In genomic region chr13:19961924-19962323, GRCh38 we compare ENCODE assay signal across 13 cellular contexts. TPM values are rescaled to one million over a fixed set of nuclear protein-coding genes. Genes with fewer than 3 reads are reported as not detected.
DNase-seq lines count a peak whose midpoint lies in the region; ATAC-seq and TF ChIP-seq lines count a peak whose summit lies in the region.
"Had no signal": no experiment of that assay in that cellular context is flagged by ENCODE, and none has a peak within 500 bp of the region (broad histone marks: within the 10 kb centered on the region; RNA-seq: fewer than 3 reads in every experiment).

No MANE protein-coding gene starts in this region.

- ATAC-seq in CD8-positive, alpha-beta T cell, result no peak
- ATAC-seq: stimulated activated memory B cell treated with anti-CD40 and anti-IgM and Interleukin-4, amounts not matched to agents 10 μg/mL and 1 μg/mL and 100 μg/mL, for 72 hours had no signal

- H3K27me3 Mint-ChIP-seq in CD8-positive, alpha-beta T cell (ENCODE audit: low read depth), result no peaks in the 10 kb centered on the region
- H3K27me3 Mint-ChIP-seq in neural progenitor cell (ENCODE audit: insufficient read depth, low read depth) (no peaks in the 10 kb centered on the region), Caco-2 (ENCODE audit: insufficient read depth, unreplicated experiment) (no peaks in the 10 kb centered on the region)
- H3K27me3 Mint-ChIP-seq: naive B cell; stimulated activated memory B cell treated with anti-CD40 and anti-IgM and Interleukin-4, amounts not matched to agents 10 μg/mL and 1 μg/mL and 100 μg/mL, for 72 hours had no signal

- H3K4me1 ChIP-seq in CD8-positive, alpha-beta T cell (ENCODE audit: insufficient read depth, low read length), result peaks cover 36% of the 10 kb centered on the region
- H3K4me1 ChIP-seq in ectodermal cell (ENCODE audit: control insufficient read depth, insufficient read depth, low read length) (peaks cover 11% of the 10 kb centered on the region), neural progenitor cell (peaks cover 20% of the 10 kb centered on the region), Caco-2 (peaks cover 5% of the 10 kb centered on the region)

- peaks cover 5% of the 10 kb centered on the region for H3K36me3 ChIP-seq in CD8-positive, alpha-beta T cell (ENCODE audit: insufficient read depth, low read length)
- H3K36me3 ChIP-seq in ectodermal cell (ENCODE audit: control insufficient read depth, insufficient read depth, low read length) (peaks cover 20% of the 10 kb centered on the region), neural progenitor cell (peaks cover 27% of the 10 kb centered on the region), Caco-2 (ENCODE audit: control insufficient read depth, insufficient read depth, low read length) (peaks cover 1% of the 10 kb centered on the region)

- H3K27me3 ChIP-seq in CD8-positive, alpha-beta T cell (ENCODE audit: insufficient read depth, low read length), result no peaks in the 10 kb centered on the region
- no peaks in the 10 kb centered on the region for H3K27me3 ChIP-seq in ectodermal cell (ENCODE audit: control insufficient read depth, insufficient read depth, low read length, poor library complexity, severe bottlenecking)
- no peaks in the 10 kb centered on the region for H3K27me3 ChIP-seq in neural progenitor cell
- H3K27me3 ChIP-seq in Caco-2 (replicated peaks; ENCODE audit: control insufficient read depth, insufficient read depth, low read length), result no peaks in the 10 kb centered on the region
- H3K27me3 ChIP-seq: brain microvascular endothelial cell had no signal

- H3K4me3 ChIP-seq in CD8-positive, alpha-beta T cell (ENCODE audit: low read depth, low read length), result no peak overlapping the region
- peak overlapping the region; percentile 69 for H3K4me3 ChIP-seq in ectodermal cell (ENCODE audit: insufficient read depth, low read depth, low read length)
- peak overlapping the region; percentile 94 for H3K4me3 ChIP-seq in neural progenitor cell
- H3K4me3 ChIP-seq in Caco-2 (ENCODE audit: low read depth, low read length), result no peak overlapping the region

- peak overlapping the region; percentile 97 for H3K4me2 ChIP-seq in neural progenitor cell

- H3K9me3 Mint-ChIP-seq in CD8-positive, alpha-beta T cell, result no peaks in the 10 kb centered on the region
- H3K9me3 Mint-ChIP-seq in neural progenitor cell (no peaks in the 10 kb centered on the region), Caco-2 (ENCODE audit: unreplicated experiment) (no peaks in the 10 kb centered on the region)
- H3K9me3 Mint-ChIP-seq: naive B cell; stimulated activated memory B cell treated with anti-CD40 and anti-IgM and Interleukin-4, amounts not matched to agents 10 μg/mL and 1 μg/mL and 100 μg/mL, for 72 hours had no signal

- TF ChIP-seq CTCF in CD8-positive, alpha-beta T cell (IDR thresholded peaks at IDR 0.05), result no peak
- TF ChIP-seq CTCF in neural progenitor cell (IDR thresholded peaks at IDR 0.05) (no peak), Caco-2 (IDR thresholded peaks at IDR 0.05; ENCODE audit: insufficient read depth in 1 of 2, low read depth in 1 of 2, low read length in 1 of 2, severe bottlenecking in 1 of 2, unreplicated experiment in 1 of 2) (no peak)

- peaks cover 79% of the 10 kb centered on the region for H3K79me2 ChIP-seq in neural progenitor cell (ENCODE audit: low read depth)

- peaks cover 51% of the 10 kb centered on the region for H3K4me1 Mint-ChIP-seq in CD8-positive, alpha-beta T cell (ENCODE audit: low read depth)
- H3K4me1 Mint-ChIP-seq in neural progenitor cell, result peaks cover 19% of the 10 kb centered on the region
- peaks cover 7% of the 10 kb centered on the region for H3K4me1 Mint-ChIP-seq in Caco-2 (ENCODE audit: low read depth, unreplicated experiment)

- CTCF ChIA-PET in CD8-positive, alpha-beta T cell (lab: Charles Lee), result no interaction called here
- CTCF ChIA-PET in Caco-2 (lab: Charles Lee), result no interaction called here

- H3K9me3 ChIP-seq in CD8-positive, alpha-beta T cell (ENCODE audit: low read length), result no peaks in the 10 kb centered on the region
- no peaks in the 10 kb centered on the region for H3K9me3 ChIP-seq in ectodermal cell (ENCODE audit: control insufficient read depth, low read length)
- H3K9me3 ChIP-seq in neural progenitor cell (ENCODE audit: low read depth), result no peaks in the 10 kb centered on the region
- no peaks in the 10 kb centered on the region for H3K9me3 ChIP-seq in Caco-2

- H3K27ac Mint-ChIP-seq in CD8-positive, alpha-beta T cell, result peak overlapping the region; percentile 20
- no peak overlapping the region for H3K27ac Mint-ChIP-seq in neural progenitor cell
- no peak overlapping the region for H3K27ac Mint-ChIP-seq in Caco-2 (ENCODE audit: unreplicated experiment)

- H3K27ac ChIP-seq in CD8-positive, alpha-beta T cell (ENCODE audit: low read depth, low read length), result no peak overlapping the region
- no peak overlapping the region for H3K27ac ChIP-seq in ectodermal cell (ENCODE audit: insufficient read depth, low read depth, low read length, poor library complexity, severe bottlenecking)
- no peak overlapping the region for H3K27ac ChIP-seq in neural progenitor cell
- H3K27ac ChIP-seq: brain microvascular endothelial cell, RWPE1 had no signal

- BruUV-seq in Caco-2 (replicated peaks; lab: Mats Ljungman, UMichigan), result no TSS peak

- intact Hi-C loops in CD8-positive, alpha-beta T cell (cut with DNase I, micrococcal nuclease), result loop anchor here (2.0 to 10.0 kb wide), 2 partner anchors 35 to 93 kb away; no protein-coding TSS in a partner anchor
- intact Hi-C loops in Caco-2 (cut with micrococcal nuclease; ENCODE audit: unreplicated experiment), result no loop called here

- DNase-seq in CD8-positive, alpha-beta T cell, result no peak
- peak; percentile 63 to 67 for DNase-seq in NCI-H526 (lab: John Stamatoyannopoulos, UW)
- no peak for DNase-seq in neural progenitor cell (ENCODE audit: low spot score)
- no peak for DNase-seq in ACHN
- no peak for DNase-seq in SHP77 (lab: John Stamatoyannopoulos, UW)
- no peak for DNase-seq in Caco-2
- DNase-seq: activated T-cell treated with anti-CD3 and anti-CD28 coated beads, Interleukin-2, amount 50 U/mL, for 1 hour; brain microvascular endothelial cell; naive B cell; NCI-H345 had no signal

- H2AFZ ChIP-seq in neural progenitor cell (replicated peaks), result no peak overlapping the region

- peak overlapping the region; percentile 23 for H3K4me3 Mint-ChIP-seq in CD8-positive, alpha-beta T cell
- H3K4me3 Mint-ChIP-seq in neural progenitor cell (peak overlapping the region; percentile 17), Caco-2 (ENCODE audit: unreplicated experiment) (no peak overlapping the region)

- in situ Hi-C loops in ACHN (cut with HindIII; ENCODE audit: low pct_ligation_motif_present, low pct_unique_long_range_greater_than_20kb, low sequenced_read_pairs), result no loop called here

- H3F3A ChIP-seq in neural progenitor cell (ENCODE audit: low read depth), result peaks cover 30% of the 10 kb centered on the region

- POLR2A ChIA-PET in CD8-positive, alpha-beta T cell (lab: Charles Lee), result no interaction called here
- POLR2A ChIA-PET in Caco-2 (lab: Charles Lee), result no interaction called here

- H3K9ac ChIP-seq in neural progenitor cell, result peak overlapping the region; percentile 38

- peaks cover 73% of the 10 kb centered on the region for H4K20me1 ChIP-seq in neural progenitor cell (ENCODE audit: low read depth)

- H3K36me3 Mint-ChIP-seq in CD8-positive, alpha-beta T cell, result peaks cover 39% of the 10 kb centered on the region
- H3K36me3 Mint-ChIP-seq in neural progenitor cell, result peaks cover 19% of the 10 kb centered on the region
- H3K36me3 Mint-ChIP-seq in Caco-2 (ENCODE audit: insufficient read depth, unreplicated experiment), result peaks cover 83% of the 10 kb centered on the region

RNA-seq across cellular contexts. Expression of gene ZMYM2, which starts 3.4 kb away (rescaled TPM):
- 100 to 1,000 TPM in 1 of 2 experiments, 10 to 100 TPM in 1; 95.2 to 101 TPM for total RNA-seq in CD8-positive, alpha-beta T cell
- 125 TPM for polyA plus RNA-seq in ectodermal cell (2013, experiment 1 of 4)
- polyA plus RNA-seq in ectodermal cell (2013, experiment 2 of 4), result 144 TPM
- polyA plus RNA-seq in ectodermal cell (2013, experiment 3 of 4), result 103 TPM
- polyA plus RNA-seq in ectodermal cell (2013, experiment 4 of 4), result 108 TPM
- 203 and 303 TPM in 2 replicates for total RNA-seq in neural progenitor cell (ENCODE audit: low replicate concordance)
- total RNA-seq in Caco-2 (2022), result 91.1 and 101 TPM in 2 replicates

Comparison
In these comparisons a context has a peak if more than half of its experiments do, and no peak if none do; other contexts are left out.
1. DNase-seq: peak in NCI-H526 (2 of 2); none in CD8-positive, alpha-beta T cell (0 of 7), neural progenitor cell (single experiment), ACHN (single experiment), SHP77 (0 of 2) and Caco-2 (0 of 2).
2. H3K4me3 ChIP-seq: peak in ectodermal cell (single experiment) and neural progenitor cell (single experiment); none in CD8-positive, alpha-beta T cell (single experiment) and Caco-2 (single experiment).